Comparison of ENCODE assay signal across 11 cellular contexts in genomic region chr16:14364386-14365199, GRCh38.
DNase-seq lines count a peak whose midpoint lies in the region; ATAC-seq, FAIRE-seq and TF ChIP-seq lines count a peak whose summit lies in the region.
"Had no signal": no experiment of that assay in that cellular context is flagged by ENCODE, and none has a peak within 500 bp of the region (broad histone marks: within the 10 kb centered on the region; RNA-seq: fewer than 3 reads in every experiment).

No MANE protein-coding gene starts in this region.

- no peak for TF ChIP-seq POLR2A in K562 (conservative IDR thresholded peaks at IDR 0.05)

- POLR2A ChIA-PET in K562 (lab: Yijun Ruan, JAX): interaction anchor here (0.6 kb wide), 1 partner anchor 25 kb away, joined by 4 read pairs; no protein-coding TSS in a partner anchor

- WGBS in K562 (ENCODE audit: insufficient coverage, low coverage, missing lambda C conversion rate): 6% methylated on average over 29 of the region's 29 CpGs
- 73% methylated on average over 29 of the region's 29 CpGs for WGBS in mesenchymal stem cell

- H3K4me1 ChIP-seq in K562 (replicated peaks in 1 of 2; ENCODE audit: control insufficient read depth in 2 of 2, insufficient read depth in 2 of 2, low read length in 2 of 2) (peaks cover 8 to 15% of the 10 kb centered on the region in 2 experiments; a peak in 3 of 5 replicates), mesenchymal stem cell (ENCODE audit: control insufficient read depth, insufficient read depth, low read depth, low read length) (peaks cover 24% of the 10 kb centered on the region)

- peak overlapping the region; percentile 72 for H2AFZ ChIP-seq in K562 (ENCODE audit: low read depth, low read length)
- no peak overlapping the region for H2AFZ ChIP-seq in mesenchymal stem cell (ENCODE audit: low read depth, low read length)

- H3K36me3 Mint-ChIP-seq in T-helper 2 cell treated with Interferon-gamma antibody and Interleukin-4, amounts not matched to agents 5 μg/mL and 100 μg/mL, for 36 hours (ENCODE audit: low read depth): no peaks in the 10 kb centered on the region
- H3K36me3 Mint-ChIP-seq: naive B cell had no signal

- H3K27ac Mint-ChIP-seq in T-helper 2 cell treated with Interferon-gamma antibody and Interleukin-4, amounts not matched to agents 5 μg/mL and 100 μg/mL, for 36 hours: no peak overlapping the region
- H3K27ac Mint-ChIP-seq: naive B cell had no signal

- no peaks in the 10 kb centered on the region for H3K36me3 ChIP-seq in K562 (ENCODE audit: control insufficient read depth, insufficient read depth, low read length)
- H3K36me3 ChIP-seq in mesenchymal stem cell (ENCODE audit: control insufficient read depth in 1 of 2, insufficient read depth in 2 of 2, low read depth in 1 of 2, low read length in 2 of 2): no peaks in the 10 kb centered on the region

- peak; percentile 99 for DNase-seq in ACHN
- DNase-seq in HS-27A (ENCODE audit: low read depth): peak; percentile 80
- DNase-seq in K562 (ENCODE audit: extremely low read depth in 1 of 4, low spot score in 3 of 4): peak in 3 of 4 experiments; percentile 33 to 39 (median 36)
- DNase-seq in mesenchymal stem cell: peak; percentile 65
- DNase-seq in DMS79 (lab: John Stamatoyannopoulos, UW): no peak
- DNase-seq in DMS153 (lab: John Stamatoyannopoulos, UW): no peak
- no peak for DNase-seq in RKO (ENCODE audit: low spot score)
- no peak for DNase-seq in T-helper 2 cell treated with Interferon-gamma antibody and Interleukin-4, amounts not matched to agents 5 μg/mL and 100 μg/mL, for 36 hours (ENCODE audit: low spot score)
- DNase-seq: activated naive CD4-positive, alpha-beta T cell treated with anti-CD3 and anti-CD28 coated beads, Interleukin-2, amount 50 U/mL, for 16 hours; naive B cell; NCI-H2081 treated with DMSO at 0.1 percent for 48 hours had no signal

- H3K4me3 ChIP-seq in K562: peak overlapping the region; percentile 13; the same call in 1 of the 2 replicates
- peak overlapping the region in 1 of 2 experiments; percentile 61 for H3K4me3 ChIP-seq in mesenchymal stem cell (ENCODE audit: insufficient read depth in 1 of 2, low read depth in 1 of 2, low read length in 2 of 2)

- TF ChIP-seq EP300 in K562 (IDR thresholded peaks at IDR 0.05; ENCODE audit: low read length): no peak

- CTCF ChIA-PET in K562 (lab: Yijun Ruan, JAX; ENCODE audit: low intra/inter-chr PET ratio): no interaction called here

- H3K9me3 ChIP-seq in K562 (replicated peaks; ENCODE audit: control insufficient read depth, insufficient read depth, low read depth, low read length) (no peaks in the 10 kb centered on the region), mesenchymal stem cell (ENCODE audit: control insufficient read depth, low read length) (no peaks in the 10 kb centered on the region)

- no TSS peak for BruUV-seq in K562 (replicated peaks; lab: Mats Ljungman, UMichigan)

- FAIRE-seq in K562 (lab: Jason Lieb, UNC): no peak

- H3K4me1 Mint-ChIP-seq in T-helper 2 cell treated with Interferon-gamma antibody and Interleukin-4, amounts not matched to agents 5 μg/mL and 100 μg/mL, for 36 hours (ENCODE audit: low read depth): no peaks in the 10 kb centered on the region

- H3K4me2 ChIP-seq in K562 (ENCODE audit: insufficient read depth, low read length) (peak overlapping the region; percentile 64), mesenchymal stem cell (ENCODE audit: low read length, poor library complexity, severe bottlenecking) (peak overlapping the region; percentile 56)

- H4K20me1 ChIP-seq in K562 (replicated peaks; ENCODE audit: control insufficient read depth, insufficient read depth, low read length): 0 out of 2 replicates have a peak, but pooled peaks cover 5% of the 10 kb centered on the region

- no peaks in the 10 kb centered on the region for H3K9me1 ChIP-seq in K562 (ENCODE audit: control insufficient read depth, insufficient read depth, low read length)

- no peaks in the 10 kb centered on the region for H3K79me2 ChIP-seq in K562 (ENCODE audit: control insufficient read depth, insufficient read depth, low read length)

- no peak overlapping the region for H2BK12ac ChIP-seq in mesenchymal stem cell (ENCODE audit: low read length in 2 of 2)

- H2BK120ac ChIP-seq in mesenchymal stem cell (ENCODE audit: low read depth, low read length): no peak overlapping the region

- H3K27me3 Mint-ChIP-seq in T-helper 2 cell treated with Interferon-gamma antibody and Interleukin-4, amounts not matched to agents 5 μg/mL and 100 μg/mL, for 36 hours (ENCODE audit: low read depth): peaks cover 3% of the 10 kb centered on the region

- no peak overlapping the region for H3K18ac ChIP-seq in mesenchymal stem cell (ENCODE audit: low read depth in 1 of 2, low read length in 2 of 2)

- H2BK5ac ChIP-seq in mesenchymal stem cell (ENCODE audit: low read depth, low read length, poor library complexity, severe bottlenecking): peak overlapping the region; percentile 75

- H4K8ac ChIP-seq in mesenchymal stem cell (ENCODE audit: low read length): no peak overlapping the region

- no peak overlapping the region for H3K23ac ChIP-seq in mesenchymal stem cell (ENCODE audit: low read length in 2 of 2)

- H2BK15ac ChIP-seq in mesenchymal stem cell (ENCODE audit: low read depth, poor library complexity, severe bottlenecking): no peak overlapping the region

- H3K27ac ChIP-seq in K562 (ENCODE audit: extremely low read depth, low read depth, low read length): no peak overlapping the region
- H3K27ac ChIP-seq in mesenchymal stem cell (ENCODE audit: low read length, poor library complexity, severe bottlenecking): peak overlapping the region; percentile 86

- no peak; a peak in 1 of 6 replicates for TF ChIP-seq CTCF in K562 (IDR thresholded peaks at IDR 0.05 in 2 of 3, conservative IDR thresholded peaks at IDR 0.05 in 1 of 3; ENCODE audit: insufficient read depth in 2 of 3, low read depth in 1 of 3, low read length in 3 of 3)

- ATAC-seq in K562: peak; percentile 56

- peaks cover 46 to 79% of the 10 kb centered on the region in 2 experiments for H3K27me3 ChIP-seq in K562 (ENCODE audit: control insufficient read depth in 2 of 2, insufficient read depth in 2 of 2, low read length in 2 of 2)
- H3K27me3 ChIP-seq in mesenchymal stem cell (ENCODE audit: control insufficient read depth in 1 of 2, insufficient read depth in 1 of 2, low read length in 2 of 2): no peaks in the 10 kb centered on the region

- H3K4ac ChIP-seq in mesenchymal stem cell (ENCODE audit: low read depth in 1 of 2, low read length in 2 of 2): no peak overlapping the region

- H3K4me3 Mint-ChIP-seq in T-helper 2 cell treated with Interferon-gamma antibody and Interleukin-4, amounts not matched to agents 5 μg/mL and 100 μg/mL, for 36 hours: no peak overlapping the region

- H3K9me3 Mint-ChIP-seq in T-helper 2 cell treated with Interferon-gamma antibody and Interleukin-4, amounts not matched to agents 5 μg/mL and 100 μg/mL, for 36 hours: no peaks in the 10 kb centered on the region
- H3K9me3 Mint-ChIP-seq: naive B cell had no signal

- no peak overlapping the region for H3K14ac ChIP-seq in mesenchymal stem cell (ENCODE audit: low read length in 2 of 2)

- TF ChIP-seq RAD21 in K562 (CRISPR knock-in tag; conservative IDR thresholded peaks at IDR 0.05 in 1 of 2, IDR thresholded peaks at IDR 0.05 in 1 of 2): peak in 1 of 2 experiments; percentile 43; a peak in 2 of 4 replicates

- intact Hi-C loops in K562 (cut with micrococcal nuclease): no loop called here

- H3K9ac ChIP-seq in K562 (ENCODE audit: insufficient read depth in 1 of 2, low read depth in 2 of 2, low read length in 2 of 2): peak overlapping the region in 1 of 2 experiments; percentile 82; a peak in 2 of 4 replicates
- peak overlapping the region; percentile 34 for H3K9ac ChIP-seq in mesenchymal stem cell (ENCODE audit: low read length)

- peak overlapping the region; percentile 90 for H2AK5ac ChIP-seq in mesenchymal stem cell (ENCODE audit: low read length, severe bottlenecking)

- in situ Hi-C loops in ACHN (cut with HindIII; ENCODE audit: low pct_ligation_motif_present, low pct_unique_long_range_greater_than_20kb, low sequenced_read_pairs): no loop called here
- in situ Hi-C loops in K562 (cut with MboI): no loop called here

- no peak overlapping the region for H4K91ac ChIP-seq in mesenchymal stem cell (ENCODE audit: low read length)

- no peaks in the 10 kb centered on the region for H3K79me1 ChIP-seq in mesenchymal stem cell (replicated peaks; ENCODE audit: low read length, poor library complexity, severe bottlenecking)

TF ChIP-seq in K562, 482 proteins besides CTCF, POLR2A, EP300 and RAD21 (continues in another document):
- TF ChIP-seq CTBP1 (IDR thresholded peaks at IDR 0.05; ENCODE audit: borderline replicate concordance) (0 out of 2 replicates have a peak, but pooled peaks have one; percentile 11), HDAC1 (IDR thresholded peaks at IDR 0.05) (0 out of 4 replicates have a peak, but pooled peaks of 1 of the 2 experiments have one; percentile 39), CHD1 (IDR thresholded peaks at IDR 0.05; ENCODE audit: low read length) (no peak), ZBTB7A (IDR thresholded peaks at IDR 0.05; ENCODE audit: borderline replicate concordance, control insufficient read depth, low read depth, low read length) (peak; percentile 11; the same call in 1 of the 2 replicates), RHOXF2B (CRISPR knock-in tag; conservative IDR thresholded peaks at IDR 0.05) (no peak), MAX (CRISPR knock-in tag; IDR thresholded peaks at IDR 0.05) (peak; percentile 26; the same call in 1 of the 2 replicates), MNT (conservative IDR thresholded peaks at IDR 0.05) (peak in 1 of 2 experiments; percentile 47; a peak in 1 of 4 replicates), ZEB2 (IDR thresholded peaks at IDR 0.05) (no peak)

Comparison
In these comparisons a context has a peak if more than half of its experiments do, and no peak if none do; other contexts are left out.
1. DNase-seq: peak in ACHN (single experiment), HS-27A (single experiment), K562 (3 of 4) and mesenchymal stem cell (single experiment); none in DMS79 (single experiment), DMS153 (single experiment), RKO (single experiment) and T-helper 2 cell treated with Interferon-gamma antibody and Interleukin-4, amounts not matched to agents 5 μg/mL and 100 μg/mL, for 36 hours (single experiment).